ENCODE assay signal across 9 cellular contexts in genomic region chr10:46246400-46247180, GRCh38. TPM values are rescaled to one million over a fixed set of nuclear protein-coding genes. Genes with fewer than 3 reads are reported as not detected.
A peak's percentile ranks its signal among the peaks of the same experiment; 100 is the strongest.
DNase-seq lines count a peak whose midpoint lies in the region; ATAC-seq and TF ChIP-seq lines count a peak whose summit lies in the region.
"Not testable (repeated sequence)": the region's sequence is repeated elsewhere in the genome, so short reads cannot be mapped to it uniquely, and the experiment has no call there.
"Had no signal": no experiment of that assay in that cellular context is flagged by ENCODE, and none has a peak within 500 bp of the region (broad histone marks: within the 10 kb centered on the region; RNA-seq: fewer than 3 reads in every experiment).

No MANE protein-coding gene starts in this region.

- not testable (repeated sequence) for H2AFZ ChIP-seq in H9 (ENCODE audit: low read length)

- not testable (repeated sequence) for H3K27ac ChIP-seq in H9 (ENCODE audit: insufficient read length, low read depth, low read length); right lobe of liver; upper lobe of left lung

- CTCF ChIA-PET in activated CD8-positive, alpha-beta T cell treated with anti-CD3 and anti-CD28 coated beads, Interleukin-2, amount 10 ng/mL, durations not matched to agents 7 days and 5 days (lab: Charles Lee) = not testable (repeated sequence)

- H3K23me2 ChIP-seq in H9 (ENCODE audit: insufficient read length, low read depth, low read length, poor library complexity, severe bottlenecking) = not testable (repeated sequence)

- not testable (repeated sequence) for H3K56ac ChIP-seq in H9 (ENCODE audit: insufficient read length, low read depth, low read length)

- not testable (repeated sequence) for H3K27me3 ChIP-seq in H9 (ENCODE audit: insufficient read depth, low read length); right lobe of liver; upper lobe of left lung

- not testable (repeated sequence) for H3K4me2 ChIP-seq in H9 (ENCODE audit: insufficient read depth, insufficient read length, low read length)

- H2BK120ac ChIP-seq in H9 (ENCODE audit: low read depth, low read length, poor library complexity, severe bottlenecking) = not testable (repeated sequence)

- not testable (repeated sequence) for H4K8ac ChIP-seq in H9 (replicated peaks; ENCODE audit: insufficient read length, low read depth, low read length)

- not testable (repeated sequence) for H3K9me3 ChIP-seq in H9 (ENCODE audit: control insufficient read depth, low read depth, low read length); right lobe of liver; upper lobe of left lung

- not testable (repeated sequence) for H3T11ph ChIP-seq in H9 (ENCODE audit: low read length)

- not testable (repeated sequence) for H3K4me3 Mint-ChIP-seq in H9; activated CD8-positive, alpha-beta T cell treated with anti-CD3 and anti-CD28 coated beads, Interleukin-2, amount 10 ng/mL, durations not matched to agents 7 days and 5 days; activated naive CD4-positive, alpha-beta T cell treated with anti-CD3 and anti-CD28 coated beads, Interleukin-2, amount 50 U/mL, for 24 hours; endothelial cell (ENCODE audit: unreplicated experiment)

- not testable (repeated sequence) for H2BK5ac ChIP-seq in H9 (ENCODE audit: insufficient read length, low read length)

- H3K4ac ChIP-seq in H9 (ENCODE audit: low read depth, low read length) = not testable (repeated sequence)

- not testable (repeated sequence) for H2BK20ac ChIP-seq in H9 (ENCODE audit: low read depth, low read length, poor library complexity, severe bottlenecking)

- not testable (repeated sequence) for H3K4me1 ChIP-seq in H9 (ENCODE audit: insufficient read depth, low read length); right lobe of liver; upper lobe of left lung

- H3K36me3 Mint-ChIP-seq in H9 (ENCODE audit: insufficient read depth in 1 of 3, low read depth in 3 of 3); endothelial cell (ENCODE audit: low read depth, unreplicated experiment): not testable (repeated sequence)
- H3K36me3 Mint-ChIP-seq in activated CD8-positive, alpha-beta T cell treated with anti-CD3 and anti-CD28 coated beads, Interleukin-2, amount 10 ng/mL, durations not matched to agents 7 days and 5 days (ENCODE audit: low read depth) = peaks cover 34% of the 10 kb centered on the region
- H3K36me3 Mint-ChIP-seq in activated naive CD4-positive, alpha-beta T cell treated with anti-CD3 and anti-CD28 coated beads, Interleukin-2, amount 50 U/mL, for 24 hours = peaks cover 44% of the 10 kb centered on the region

- not testable (repeated sequence) for H2BK12ac ChIP-seq in H9 (ENCODE audit: insufficient read length, low read depth, low read length)

- intact Hi-C loops in right lobe of liver (cut with DNase I); posterior vena cava (cut with DNase I): not testable (repeated sequence)

- not testable (repeated sequence) for H3K14ac ChIP-seq in H9 (ENCODE audit: insufficient read depth, low read length)

- H4K5ac ChIP-seq in H9 (ENCODE audit: insufficient read length, low read depth, low read length) = not testable (repeated sequence)

- POLR2A ChIA-PET in activated CD8-positive, alpha-beta T cell treated with anti-CD3 and anti-CD28 coated beads, Interleukin-2, amount 10 ng/mL, durations not matched to agents 7 days and 5 days (lab: Charles Lee) = not testable (repeated sequence)

- H3K9me3 Mint-ChIP-seq in H9; endothelial cell (ENCODE audit: unreplicated experiment): not testable (repeated sequence)
- peaks cover 15% of the 10 kb centered on the region for H3K9me3 Mint-ChIP-seq in activated CD8-positive, alpha-beta T cell treated with anti-CD3 and anti-CD28 coated beads, Interleukin-2, amount 10 ng/mL, durations not matched to agents 7 days and 5 days (ENCODE audit: insufficient read depth)
- H3K9me3 Mint-ChIP-seq in activated naive CD4-positive, alpha-beta T cell treated with anti-CD3 and anti-CD28 coated beads, Interleukin-2, amount 50 U/mL, for 24 hours = peaks cover 23% of the 10 kb centered on the region

- not testable (repeated sequence) for H4K20me1 ChIP-seq in H9 (ENCODE audit: control insufficient read depth, insufficient read depth, insufficient read length)

- not testable (repeated sequence) for H3K27me3 Mint-ChIP-seq in H9 (ENCODE audit: low read depth); activated CD8-positive, alpha-beta T cell treated with anti-CD3 and anti-CD28 coated beads, Interleukin-2, amount 10 ng/mL, durations not matched to agents 7 days and 5 days (ENCODE audit: low read depth); activated naive CD4-positive, alpha-beta T cell treated with anti-CD3 and anti-CD28 coated beads, Interleukin-2, amount 50 U/mL, for 24 hours; endothelial cell (ENCODE audit: unreplicated experiment)

- not testable (repeated sequence) for H3K9ac ChIP-seq in H9 (ENCODE audit: extremely low read depth, insufficient read length, low read length)

- H4K91ac ChIP-seq in H9 (ENCODE audit: insufficient read length, low read depth, low read length) = not testable (repeated sequence)

- not testable (repeated sequence) for H3K36me3 ChIP-seq in right lobe of liver, upper lobe of left lung

- DNase-seq in H9 (peak; percentile 8), endothelial cell (ENCODE audit: low spot score) (peak; percentile 2), right lobe of liver (peak in 1 of 3 donors; percentile 25), posterior vena cava (ENCODE audit: low spot score) (peak; percentile 40)
- peak; percentile 17 for DNase-seq in activated CD8-positive, alpha-beta T cell treated with anti-CD3 and anti-CD28 coated beads, Interleukin-2, amount 10 ng/mL, durations not matched to agents 7 days and 5 days
- DNase-seq in upper lobe of left lung = not testable (repeated sequence)

- H3K4me1 Mint-ChIP-seq in H9; activated CD8-positive, alpha-beta T cell treated with anti-CD3 and anti-CD28 coated beads, Interleukin-2, amount 10 ng/mL, durations not matched to agents 7 days and 5 days (ENCODE audit: low read depth); endothelial cell (ENCODE audit: unreplicated experiment): not testable (repeated sequence)
- peaks cover 26% of the 10 kb centered on the region for H3K4me1 Mint-ChIP-seq in activated naive CD4-positive, alpha-beta T cell treated with anti-CD3 and anti-CD28 coated beads, Interleukin-2, amount 50 U/mL, for 24 hours

- not testable (repeated sequence) for TF ChIP-seq CTCF in H9 (conservative IDR thresholded peaks at IDR 0.05); endothelial cell (IDR thresholded peaks at IDR 0.05; ENCODE audit: unreplicated experiment); right lobe of liver (IDR thresholded peaks at IDR 0.05); upper lobe of left lung (IDR thresholded peaks at IDR 0.05)

- H3K18ac ChIP-seq in H9 (ENCODE audit: insufficient read length, low read depth, low read length) = not testable (repeated sequence)

- not testable (repeated sequence) for H2AK5ac ChIP-seq in H9 (ENCODE audit: insufficient read length, low read length)

- ATAC-seq in activated CD8-positive, alpha-beta T cell treated with anti-CD3 and anti-CD28 coated beads, Interleukin-2, amount 10 ng/mL, durations not matched to agents 7 days and 5 days = not testable (repeated sequence)
- ATAC-seq in right lobe of liver (peak in 3 of 4 donors; percentile 10 to 34 (median 11)), upper lobe of left lung (ENCODE audit: low FRiP score in 2 of 2) (peak; percentile 15 to 19)

- H3K79me1 ChIP-seq in H9 (ENCODE audit: insufficient read depth, low read depth, low read length, poor library complexity, severe bottlenecking) = not testable (repeated sequence)

- not testable (repeated sequence) for TF ChIP-seq EP300 in upper lobe of left lung (IDR thresholded peaks at IDR 0.05)

- H3K27ac Mint-ChIP-seq in H9; activated CD8-positive, alpha-beta T cell treated with anti-CD3 and anti-CD28 coated beads, Interleukin-2, amount 10 ng/mL, durations not matched to agents 7 days and 5 days; endothelial cell (ENCODE audit: unreplicated experiment): not testable (repeated sequence)
- peak overlapping the region; percentile 25 for H3K27ac Mint-ChIP-seq in activated naive CD4-positive, alpha-beta T cell treated with anti-CD3 and anti-CD28 coated beads, Interleukin-2, amount 50 U/mL, for 24 hours

- TF ChIP-seq POLR2A in right lobe of liver (IDR thresholded peaks at IDR 0.05); upper lobe of left lung (IDR thresholded peaks at IDR 0.05): not testable (repeated sequence)

- H3K4me3 ChIP-seq in right lobe of liver, upper lobe of left lung: not testable (repeated sequence)

- H2BK15ac ChIP-seq in H9 (ENCODE audit: low read depth, low read length) = not testable (repeated sequence)

- WGBS in H9 (ENCODE audit: extremely low coverage, insufficient read length, low lambda C conversion rate) = no CpG with 5 or more reads among the region's 10 CpGs
- WGBS in right lobe of liver (ENCODE audit: insufficient coverage, low coverage, low lambda C conversion rate, missing lambda C conversion rate) = 53% methylated on average over 6 of the region's 10 CpGs
- 71 to 72% methylated on average over 4 to 10 of the region's 10 CpGs for WGBS in upper lobe of left lung, 2 donors

- not testable (repeated sequence) for H3K79me2 ChIP-seq in H9 (ENCODE audit: insufficient read depth, low read length)

- not testable (repeated sequence) for H3K23ac ChIP-seq in H9 (ENCODE audit: insufficient read length, low read depth, low read length)

RNA-seq across cellular contexts. Expression of gene ANTXRL, which starts 40.2 kb away (rescaled TPM):
- total RNA-seq in H9 (2021) = not detected in 2 replicates
- not detected for total RNA-seq in activated CD8-positive, alpha-beta T cell treated with anti-CD3 and anti-CD28 coated beads, Interleukin-2, amount 10 ng/mL, durations not matched to agents 7 days and 5 days
- total RNA-seq in endothelial cell (ENCODE audit: unreplicated experiment) = not detected
- not detected for total RNA-seq in right lobe of liver
- total RNA-seq in posterior vena cava = not detected
- not detected for total RNA-seq in upper lobe of left lung
- total RNA-seq: A673, H1 had no signal
